ENCODE assay signal across 16 cellular contexts in the genomic region with DNA sequence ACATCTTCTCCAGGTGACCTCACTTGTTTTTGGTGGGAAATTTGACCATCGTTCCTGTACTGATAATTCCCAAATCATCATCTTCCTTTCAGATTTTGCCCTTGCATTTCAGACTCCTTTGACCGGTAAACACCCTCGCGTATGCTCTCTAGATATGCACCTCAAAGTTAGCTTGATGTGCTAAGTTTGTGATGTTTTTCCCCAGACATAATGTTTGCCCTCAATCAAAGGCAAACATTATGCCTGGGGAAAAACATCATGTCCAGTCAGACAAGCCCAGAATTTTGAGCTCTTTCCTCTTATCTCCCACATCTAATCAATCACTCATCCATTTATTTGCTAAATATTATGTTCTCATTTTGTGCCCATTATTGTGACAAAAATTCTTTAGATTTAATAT. TPM values are rescaled to one million over a fixed set of nuclear protein-coding genes. Genes with fewer than 3 reads are reported as not detected.
DNase-seq lines count a peak whose midpoint lies in the region; ATAC-seq, FAIRE-seq and TF ChIP-seq lines count a peak whose summit lies in the region.
"Had no signal": no experiment of that assay in that cellular context is flagged by ENCODE, and none has a peak within 500 bp of the region (broad histone marks: within the 10 kb centered on the region; RNA-seq: fewer than 3 reads in every experiment).

No MANE protein-coding gene starts in this region.

- H3K27ac ChIP-seq in IMR-90 (ENCODE audit: insufficient read depth, low read length) (no peak overlapping the region), H1 (ENCODE audit: low read depth, low read length) (no peak overlapping the region), small intestine (ENCODE audit: low read depth in 1 of 2, low read length in 1 of 2) (no peak overlapping the region)

- ATAC-seq in activated T-cell treated with anti-CD3 and anti-CD28 coated beads, Interleukin-2, amount 50 U/mL, for 72 hours (replicated peaks in 1 of 2) = no peak
- ATAC-seq in IMR-90 (ENCODE audit: low read depth) (no peak), natural killer cell (no peak), GM18868 (IDR thresholded peaks at IDR 0.05; ENCODE audit: unreplicated experiment) (no peak)

- in situ Hi-C loops in IMR-90 (cut with MboI; ENCODE audit: low sequenced_read_pairs) = no loop called here

- H3K4me2 ChIP-seq in IMR-90 (ENCODE audit: low read depth, low read length) (no peak overlapping the region), H1 (ENCODE audit: insufficient read depth in 1 of 2, low read depth in 2 of 2, low read length in 2 of 2) (no peak overlapping the region)

- H3K4me3 ChIP-seq in IMR-90 (ENCODE audit: insufficient read depth, low read depth, low read length) = no peak overlapping the region
- no peak overlapping the region for H3K4me3 ChIP-seq in H1 (ENCODE audit: extremely low read depth in 1 of 4, insufficient read depth in 2 of 4, low read depth in 3 of 4, low read length in 4 of 4)
- no peak overlapping the region for H3K4me3 ChIP-seq in small intestine (ENCODE audit: low read depth in 1 of 2, low read length in 2 of 2)

- CTCF ChIA-PET in IMR-90 (lab: Yijun Ruan, JAX) = interaction anchor here (1.1 to 1.9 kb wide), 2 partner anchors 98 to 183 kb away, joined by 3 to 6 read pairs; no protein-coding TSS in a partner anchor
- CTCF ChIA-PET in H1 (lab: Charles Lee; ENCODE audit: partially characterized antibody) = interaction anchor here (0.8 to 6.1 kb wide), 8 partner anchors 10 to 183 kb away, joined by 3 to 91 read pairs (median 6); no protein-coding TSS in a partner anchor

- no peak overlapping the region for H2BK20ac ChIP-seq in IMR-90 (ENCODE audit: low read depth, low read length)
- H2BK20ac ChIP-seq in H1 (ENCODE audit: low read length) = no peak overlapping the region

- H3K23ac ChIP-seq in IMR-90 (ENCODE audit: low read depth, low read length) = peak overlapping the region; percentile 59; the same call in 1 of the 2 replicates
- no peak overlapping the region for H3K23ac ChIP-seq in H1 (ENCODE audit: insufficient read length)

- H3K9ac ChIP-seq in IMR-90 (ENCODE audit: low read depth, low read length) (no peak overlapping the region), H1 (replicated peaks in 1 of 4; ENCODE audit: extremely low read depth in 1 of 4, low read depth in 3 of 4, low read length in 3 of 4) (no peak overlapping the region)

- no peak overlapping the region for H3K4ac ChIP-seq in IMR-90 (ENCODE audit: low read depth, low read length)
- H3K4ac ChIP-seq in H1 (replicated peaks; ENCODE audit: insufficient read length, low read depth, low read length) = peak overlapping the region; percentile 5

- H4K5ac ChIP-seq in IMR-90 (ENCODE audit: low read depth, low read length) (no peak overlapping the region), H1 (ENCODE audit: insufficient read length, low read depth, low read length) (no peak overlapping the region)

- H4K8ac ChIP-seq in IMR-90 (ENCODE audit: low read depth in 2 of 2, low read length in 2 of 2) (no peak overlapping the region), H1 (ENCODE audit: extremely low read depth, insufficient read depth, low read length) (no peak overlapping the region)

- peaks cover 10% of the 10 kb centered on the region for H3K9me1 ChIP-seq in IMR-90 (ENCODE audit: insufficient read depth, low read length)

- intact Hi-C loops in IMR-90 (cut with micrococcal nuclease) (no loop called here), natural killer cell (cut with micrococcal nuclease) (loop anchor here (5.0 kb wide), 1 partner anchor 87 kb away; no protein-coding TSS in a partner anchor)

- H3K36me3 Mint-ChIP-seq in activated T-cell treated with anti-CD3 and anti-CD28 coated beads, Interleukin-2, amount 50 U/mL, for 72 hours (ENCODE audit: insufficient read depth in 2 of 2) = peaks cover 0 to 2% of the 10 kb centered on the region in 2 donors
- no peaks in the 10 kb centered on the region for H3K36me3 Mint-ChIP-seq in natural killer cell
- H3K36me3 Mint-ChIP-seq: CD14-positive monocyte had no signal

- TF ChIP-seq RAD21 in IMR-90 (IDR thresholded peaks at IDR 0.05; ENCODE audit: low read length) (no peak), H1 (IDR thresholded peaks at IDR 0.05 in 1 of 2, conservative IDR thresholded peaks at IDR 0.05 in 1 of 2; ENCODE audit: low read depth in 2 of 2, low read length in 2 of 2) (no peak)

- H3K4me1 ChIP-seq in IMR-90 (ENCODE audit: control insufficient read depth, insufficient read depth, low read length) (peaks cover 6% of the 10 kb centered on the region), H1 (replicated peaks in 1 of 4; ENCODE audit: control insufficient read depth in 3 of 4, insufficient read depth in 4 of 4, low read length in 3 of 4) (peaks cover 0 to 9% (median 4%) of the 10 kb centered on the region in 4 experiments; a peak in 4 of 7 replicates), small intestine (ENCODE audit: control insufficient read depth in 2 of 2, insufficient read depth in 1 of 2, low read depth in 1 of 2, low read length in 1 of 2) (peaks cover 0 to 2% of the 10 kb centered on the region in 2 donors)

- H3K4me1 Mint-ChIP-seq in activated T-cell treated with anti-CD3 and anti-CD28 coated beads, Interleukin-2, amount 50 U/mL, for 72 hours (ENCODE audit: low read depth) = peaks cover 77% of the 10 kb centered on the region
- peaks cover 78 to 79% of the 10 kb centered on the region in 2 donors for H3K4me1 Mint-ChIP-seq in natural killer cell
- H3K4me1 Mint-ChIP-seq: CD14-positive monocyte had no signal

- peaks cover 51% of the 10 kb centered on the region for H4K20me1 ChIP-seq in IMR-90 (ENCODE audit: insufficient read depth, low read length)
- peaks cover 0 to 1% of the 10 kb centered on the region in 2 experiments for H4K20me1 ChIP-seq in H1 (replicated peaks in 1 of 2; ENCODE audit: control insufficient read depth in 1 of 2, insufficient read depth in 2 of 2, low read length in 2 of 2)

- no peak overlapping the region for H2AFZ ChIP-seq in IMR-90 (replicated peaks; ENCODE audit: low read length, poor library complexity)
- no peak overlapping the region for H2AFZ ChIP-seq in H1 (ENCODE audit: low read length)

- H2BK120ac ChIP-seq in IMR-90 (ENCODE audit: low read depth, low read length) (no peak overlapping the region), H1 (replicated peaks; ENCODE audit: low read depth, low read length) (peak overlapping the region; percentile 18)

- no peak overlapping the region for H3K18ac ChIP-seq in IMR-90 (ENCODE audit: low read depth, low read length)
- H3K18ac ChIP-seq in H1 (ENCODE audit: extremely low read depth, low read length) = no peak overlapping the region

- no peaks in the 10 kb centered on the region for H3K9me3 Mint-ChIP-seq in activated T-cell treated with anti-CD3 and anti-CD28 coated beads, Interleukin-2, amount 50 U/mL, for 72 hours
- H3K9me3 Mint-ChIP-seq in natural killer cell = no peaks in the 10 kb centered on the region
- H3K9me3 Mint-ChIP-seq: CD14-positive monocyte had no signal

- no peaks in the 10 kb centered on the region for H3K27me3 Mint-ChIP-seq in activated T-cell treated with anti-CD3 and anti-CD28 coated beads, Interleukin-2, amount 50 U/mL, for 72 hours (ENCODE audit: low read depth)
- no peaks in the 10 kb centered on the region for H3K27me3 Mint-ChIP-seq in natural killer cell (ENCODE audit: low read depth in 2 of 2)

- FAIRE-seq in H1 (lab: Jason Lieb, UNC) (no peak), small intestine (lab: Jason Lieb, UNC) (no peak)
- FAIRE-seq: H54 had no signal

- H2BK15ac ChIP-seq in IMR-90 (ENCODE audit: low read depth, low read length) (no peak overlapping the region), H1 (ENCODE audit: low read length) (no peak overlapping the region)

- TF ChIP-seq CTCF in IMR-90 (conservative IDR thresholded peaks at IDR 0.05; ENCODE audit: low read depth, low read length) (no peak), H1 (IDR thresholded peaks at IDR 0.05; ENCODE audit: control extremely low read depth in 1 of 3, insufficient read depth in 1 of 3, low read depth in 1 of 3, low read length in 3 of 3) (no peak), natural killer cell (IDR thresholded peaks at IDR 0.05) (no peak)

- TF ChIP-seq POLR2A in IMR-90 (IDR thresholded peaks at IDR 0.05; ENCODE audit: low read depth, low read length) (no peak), H1 (IDR thresholded peaks at IDR 0.05; ENCODE audit: control extremely low read depth in 1 of 2, low read depth in 2 of 2, low read length in 2 of 2) (no peak)

- H4K91ac ChIP-seq in IMR-90 (ENCODE audit: insufficient read depth, low read depth, low read length) (no peak overlapping the region), H1 (replicated peaks; ENCODE audit: insufficient read length, low read length) (no peak overlapping the region)

- no peaks in the 10 kb centered on the region for H3K27me3 ChIP-seq in IMR-90 (ENCODE audit: control insufficient read depth, insufficient read depth, low read length)
- H3K27me3 ChIP-seq in H1 (replicated peaks in 1 of 4; ENCODE audit: control insufficient read depth in 3 of 4, extremely low read depth in 1 of 4, insufficient read depth in 3 of 4, low read length in 3 of 4) = no peaks in the 10 kb centered on the region
- no peaks in the 10 kb centered on the region for H3K27me3 ChIP-seq in small intestine (ENCODE audit: control insufficient read depth in 2 of 2, insufficient read depth in 2 of 2, low read length in 2 of 2)

- peak overlapping the region; percentile 74 for H3K27ac Mint-ChIP-seq in activated T-cell treated with anti-CD3 and anti-CD28 coated beads, Interleukin-2, amount 50 U/mL, for 72 hours
- peak overlapping the region; percentile 59 to 65 for H3K27ac Mint-ChIP-seq in natural killer cell
- H3K27ac Mint-ChIP-seq: CD14-positive monocyte had no signal

- no peak overlapping the region for H2BK12ac ChIP-seq in H1 (ENCODE audit: low read depth, low read length)

- no peak for DNase-seq in activated T-cell treated with anti-CD3 and anti-CD28 coated beads, Interleukin-2, amount 50 U/mL, for 72 hours
- DNase-seq in activated T-cell treated with anti-CD3 and anti-CD28 coated beads, Interleukin-2, amount 50 U/mL, for 48 hours = no peak
- DNase-seq in IMR-90 (no peak), H1 (ENCODE audit: low read depth in 1 of 2, low spot score in 2 of 2) (no peak), natural killer cell (no peak), small intestine (no peak), NCI-H526 treated with DMSO at 0.1 percent for 48 hours (lab: John Stamatoyannopoulos, UW) (no peak)
- DNase-seq: AML-193; EL; NCI-H1105 treated with DMSO at 0.1 percent for 48 hours; NCI-H187 treated with DMSO at 0.1 percent for 48 hours; NK-92 treated with Interleukin-12 subunit alpha and Interleukin-12 subunit beta, amount 100 ng/mL, for 24 hours; RPMI8226 had no signal

- H3K56ac ChIP-seq in IMR-90 (ENCODE audit: extremely low read depth, insufficient read depth, low read length) = no peak overlapping the region
- no peak overlapping the region for H3K56ac ChIP-seq in H1 (replicated peaks; ENCODE audit: insufficient read length, low read depth, low read length)

- H3K79me1 ChIP-seq in IMR-90 (ENCODE audit: low read depth in 1 of 2, low read length in 2 of 2) (peaks cover 18 to 78% of the 10 kb centered on the region in 2 experiments), H1 (ENCODE audit: low read depth, low read length) (no peaks in the 10 kb centered on the region; the same call in 1 of the 2 replicates)

- peaks cover 0 to 54% of the 10 kb centered on the region in 2 experiments; a peak in 2 of 4 replicates for H3K79me2 ChIP-seq in H1 (ENCODE audit: control insufficient read depth in 1 of 2, insufficient read depth in 2 of 2, low read length in 2 of 2)

- H3K4me3 Mint-ChIP-seq in activated T-cell treated with anti-CD3 and anti-CD28 coated beads, Interleukin-2, amount 50 U/mL, for 72 hours = peak overlapping the region in 1 of 2 donors; percentile 53
- H3K4me3 Mint-ChIP-seq in natural killer cell = peak overlapping the region; percentile 10
- H3K4me3 Mint-ChIP-seq: CD14-positive monocyte had no signal

- no peak overlapping the region for H2AK9ac ChIP-seq in IMR-90 (replicated peaks; ENCODE audit: low read depth, low read length, poor library complexity)

- no peaks in the 10 kb centered on the region for H3K23me2 ChIP-seq in H1 (ENCODE audit: low read depth, low read length)

- TF ChIP-seq EP300 in H1 (IDR thresholded peaks at IDR 0.05; ENCODE audit: borderline replicate concordance in 1 of 2, low read depth in 2 of 2, low read length in 2 of 2) = no peak

- no CpG with 5 or more reads among the region's 4 CpGs for WGBS in IMR-90 (ENCODE audit: extremely low coverage in 2 of 2, insufficient read length in 1 of 2), 2 experiments
- WGBS in H1 (ENCODE audit: extremely low coverage in 1 of 2, insufficient coverage in 1 of 2, insufficient read length in 1 of 2, insufficient replicate concordance in 2 of 2, low coverage in 1 of 2, low lambda C conversion rate in 2 of 2, missing lambda C conversion rate in 1 of 2), 2 experiments = 91% methylated on average over 4 of the region's 4 CpGs; no CpG with 5 or more reads in 1 of the 2 experiments
- 78 to 86% (median 81%) methylated on average over 4 of the region's 4 CpGs for WGBS in small intestine, 3 donors

- H3K36me3 ChIP-seq in IMR-90 (ENCODE audit: control insufficient read depth, insufficient read depth, low read length) = no peaks in the 10 kb centered on the region
- no peaks in the 10 kb centered on the region for H3K36me3 ChIP-seq in H1 (ENCODE audit: control insufficient read depth in 2 of 4, insufficient read depth in 4 of 4, low read length in 3 of 4)
- H3K36me3 ChIP-seq in small intestine (ENCODE audit: control insufficient read depth in 2 of 2, insufficient read depth in 2 of 2, low read length in 2 of 2) = no peaks in the 10 kb centered on the region

- H2BK5ac ChIP-seq in IMR-90 (ENCODE audit: low read depth, low read length, poor library complexity, severe bottlenecking) (no peak overlapping the region), H1 (ENCODE audit: low read depth, low read length) (no peak overlapping the region)

- H3K14ac ChIP-seq in IMR-90 (replicated peaks; ENCODE audit: low read depth, low read length) = no peak overlapping the region
- no peak overlapping the region for H3K14ac ChIP-seq in H1 (ENCODE audit: insufficient read length)

- POLR2A ChIA-PET in IMR-90 (lab: Charles Lee; ENCODE audit: unreplicated experiment) = no interaction called here
- POLR2A ChIA-PET in H1 (lab: Charles Lee; ENCODE audit: partially characterized antibody) = no interaction called here

- H3K9me3 ChIP-seq in IMR-90 (ENCODE audit: control insufficient read depth, insufficient read depth, low read length) = no peaks in the 10 kb centered on the region
- no peaks in the 10 kb centered on the region for H3K9me3 ChIP-seq in H1 (ENCODE audit: insufficient read depth in 2 of 2, low read depth in 1 of 2, low read length in 1 of 2)
- no peaks in the 10 kb centered on the region for H3K9me3 ChIP-seq in small intestine (ENCODE audit: control insufficient read depth, low read depth)

- no TSS peak for BruUV-seq in IMR-90 (replicated peaks; lab: Mats Ljungman, UMichigan)

- no peak overlapping the region for H2AK5ac ChIP-seq in IMR-90 (ENCODE audit: low read depth, low read length)
- no peak overlapping the region for H2AK5ac ChIP-seq in H1 (ENCODE audit: low read depth, low read length)

- dilution Hi-C loops in IMR-90 (cut with HindIII; ENCODE audit: low sequenced_read_pairs, unreplicated experiment) = no loop called here

RNA-seq across cellular contexts. Expression of gene CCSER2, which starts 26.2 kb away (rescaled TPM):
- 10 to 100 TPM; 93.7 to 99.1 TPM for total RNA-seq in activated T-cell treated with anti-CD3 and anti-CD28 coated beads, Interleukin-2, amount 50 U/mL, for 72 hours
- total RNA-seq in IMR-90 (2012; rRNA removed) (27.8 and 31.7 TPM in 2 replicates), natural killer cell (100 to 1,000 TPM; 125 to 158 (median 146) TPM)
- polyA plus RNA-seq in IMR-90 (2012; rRNA removed) (18.0 and 20.4 TPM in 2 replicates), H1 (2011; rRNA removed) (2.7 and 6.9 TPM in 2 replicates), small intestine (10 to 100 TPM in 2 of 3 donors, 1 to 10 TPM in 1; 9.8 to 22.8 (median 20.0) TPM)
- 3.7 and 4.3 TPM in 2 replicates for polyA plus RNA-seq in IMR-90 (2012; cell fraction: cytosol; rRNA removed)
- 4.0 and 33.3 TPM in 2 replicates for polyA plus RNA-seq in IMR-90 (2012; cell fraction: nucleus; rRNA removed; ENCODE audit: low replicate concordance)
- 30.5 and 32.4 TPM in 2 replicates for total RNA-seq in H1 (2021; fragmentation: NEBNext Ultra II Directional; extraction: Animal tissue kit (Norgen Biotek cat#: 25700))
- 7.2 TPM for polyA plus RNA-seq in H1 (2011; cell fraction: cytosol; rRNA removed)
- polyA plus RNA-seq in H1 (2011; cell fraction: nucleus; rRNA removed) = 6.1 TPM
- polyA plus RNA-seq in H1 (2012, experiment 1 of 2) = 6.2 to 13.8 TPM (median 10.9 TPM) in 4 replicates
- 0.52 TPM for polyA plus RNA-seq in H1 (2012, experiment 2 of 2)
- 23.2 TPM for polyA plus RNA-seq in H1 (2013, experiment 1 of 2)
- 24.2 TPM for polyA plus RNA-seq in H1 (2013, experiment 2 of 2)
- polyA minus RNA-seq in H1 (2011; rRNA and poly(A)+ RNA removed) = 20.5 and 20.9 TPM in 2 replicates
- polyA minus RNA-seq in H1 (2011; cell fraction: cytosol; rRNA and poly(A)+ RNA removed) = 16.2 TPM
- 46.3 TPM for polyA minus RNA-seq in H1 (2011; cell fraction: nucleus; rRNA and poly(A)+ RNA removed)
